ENCODE assay signal across 8 cellular contexts in the genomic region with DNA sequence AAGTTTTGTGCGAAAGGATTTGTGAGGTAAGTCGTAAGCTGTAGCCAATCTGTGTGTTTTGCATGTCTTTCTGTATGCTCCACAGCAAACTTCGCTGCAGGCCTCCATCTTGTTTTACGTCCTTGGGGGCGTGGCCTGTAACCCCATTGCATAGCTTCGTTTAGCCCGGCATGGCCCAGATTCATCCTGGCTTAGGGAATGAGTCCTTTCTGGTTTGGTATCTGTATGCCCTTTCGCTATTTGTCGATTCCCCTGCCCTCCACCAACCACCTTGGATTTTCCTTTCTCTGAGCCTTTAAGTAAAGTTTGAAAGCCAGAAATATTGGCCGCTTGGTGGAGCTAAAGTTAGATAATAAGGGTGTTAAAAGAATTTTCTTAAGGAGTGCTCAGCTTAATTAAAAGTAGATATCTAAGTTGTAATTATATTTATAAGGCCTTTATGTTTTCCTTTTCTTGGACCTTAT. TPM values are rescaled to one million over a fixed set of nuclear protein-coding genes. Genes with fewer than 3 reads are reported as not detected.
DNase-seq lines count a peak whose midpoint lies in the region; ATAC-seq, FAIRE-seq and TF ChIP-seq lines count a peak whose summit lies in the region.

No MANE protein-coding gene starts in this region.

- H3K4me3 ChIP-seq in DOHH2 (ENCODE audit: low read length) (peak overlapping the region; percentile 77), LNCaP clone FGC (ENCODE audit: low read depth, low read length) (peak overlapping the region; percentile 97), neural cell (ENCODE audit: low read length) (peak overlapping the region; percentile 66), left lung (peak overlapping the region in 1 of 2 donors; percentile 61)

- H3K4me1 ChIP-seq in DOHH2 (ENCODE audit: control insufficient read depth, low read length) (peaks cover 29% of the 10 kb centered on the region), left lung (peaks cover 3 to 15% of the 10 kb centered on the region in 2 donors)

- TF ChIP-seq CTCF in DOHH2 (IDR thresholded peaks at IDR 0.05; ENCODE audit: low read depth, low read length, poor library complexity, severe bottlenecking) (peak; percentile 37), LNCaP clone FGC (IDR thresholded peaks at IDR 0.05; ENCODE audit: control insufficient read depth, extremely low read depth, insufficient read depth) (peak; percentile 52), brain (conservative IDR thresholded peaks at IDR 0.05) (no peak), neural cell (IDR thresholded peaks at IDR 0.05; ENCODE audit: poor library complexity, severe bottlenecking) (no peak), left lung (IDR thresholded peaks at IDR 0.05) (no peak)

- FAIRE-seq in frontal cortex (lab: Jason Lieb, UNC): no peak

- H3K9me3 ChIP-seq in DOHH2 (ENCODE audit: control insufficient read depth, insufficient read depth, low read length) (peaks cover 13% of the 10 kb centered on the region), neural cell (ENCODE audit: low read length) (peaks cover 8% of the 10 kb centered on the region), left lung (peaks cover 0 to 23% of the 10 kb centered on the region in 2 donors)

- H3K27me3 ChIP-seq in DOHH2 (ENCODE audit: control insufficient read depth, low read length) (no peaks in the 10 kb centered on the region), neural cell (ENCODE audit: insufficient read depth, low read depth, low read length) (peaks cover 7% of the 10 kb centered on the region), left lung (no peaks in the 10 kb centered on the region)

- peak overlapping the region in 3 of 5 experiments; percentile 33 to 81 (median 58) for H3K27ac Mint-ChIP-seq in brain

- H4K20me1 ChIP-seq in DOHH2 (ENCODE audit: control insufficient read depth, insufficient read depth, low read depth, low read length) (no peaks in the 10 kb centered on the region), neural cell (ENCODE audit: insufficient read depth) (no peaks in the 10 kb centered on the region)

- H3K36me3 ChIP-seq in DOHH2 (ENCODE audit: control insufficient read depth, low read length): peaks cover 47% of the 10 kb centered on the region
- H3K36me3 ChIP-seq in neural cell (ENCODE audit: insufficient read depth, low read length): no peaks in the 10 kb centered on the region
- H3K36me3 ChIP-seq in left lung: peaks cover 0 to 6% of the 10 kb centered on the region in 2 donors

- H2AFZ ChIP-seq in neural cell (ENCODE audit: low read depth, low read length): no peak overlapping the region

- no peak for ATAC-seq in HG02610 (IDR thresholded peaks at IDR 0.05; ENCODE audit: unreplicated experiment)
- no peak for ATAC-seq in left lung

- H3K4me3 Mint-ChIP-seq in brain: peak overlapping the region in 4 of 5 experiments; percentile 80 to 89 (median 88)

- no peaks in the 10 kb centered on the region for H3K27me3 Mint-ChIP-seq in brain

- H3K9me2 ChIP-seq in DOHH2 (replicated peaks; ENCODE audit: control insufficient read depth, low read length) (no peaks in the 10 kb centered on the region), neural cell (ENCODE audit: insufficient read depth, low read length) (no peaks in the 10 kb centered on the region)

- DNase-seq in LNCaP clone FGC (ENCODE audit: low read depth): peak; percentile 91
- no peak for DNase-seq in frontal cortex (ENCODE audit: low spot score in 2 of 2)
- no peak for DNase-seq in left lung
- no peak for DNase-seq in substantia nigra (lab: John Stamatoyannopoulos, UW)

- intact Hi-C loops in left lung (cut with DNase I): no loop called here

- H3K9ac ChIP-seq in neural cell (ENCODE audit: low read length): no peak overlapping the region

- H3K9me3 Mint-ChIP-seq in brain: peaks cover 31 to 67% (median 42%) of the 10 kb centered on the region in 5 experiments

- H3F3A ChIP-seq in DOHH2 (ENCODE audit: control insufficient read depth, insufficient read depth) (peaks cover 10% of the 10 kb centered on the region; the same call in 1 of the 2 replicates), neural cell (ENCODE audit: insufficient read depth, low read length, poor library complexity, severe bottlenecking) (no peaks in the 10 kb centered on the region)

- peak overlapping the region; percentile 73 for H3K4me2 ChIP-seq in DOHH2 (ENCODE audit: low read length)
- no peak overlapping the region for H3K4me2 ChIP-seq in neural cell (ENCODE audit: low read length)

- TF ChIP-seq EP300 in neural cell (conservative IDR thresholded peaks at IDR 0.05; ENCODE audit: poor library complexity, severe bottlenecking): no peak

- peaks cover 46% of the 10 kb centered on the region for H3K36me3 Mint-ChIP-seq in brain

- H3K4me1 Mint-ChIP-seq in brain: peaks cover 13% of the 10 kb centered on the region

- H3K27ac ChIP-seq in DOHH2 (ENCODE audit: low read depth, low read length): peak overlapping the region; percentile 51
- no peak overlapping the region for H3K27ac ChIP-seq in neural cell (ENCODE audit: low read length)
- no peak overlapping the region for H3K27ac ChIP-seq in left lung
- no peak overlapping the region for H3K27ac ChIP-seq in substantia nigra (ENCODE audit: low read depth, low read length, poor library complexity, severe bottlenecking)

- no peak for TF ChIP-seq RAD21 in neural cell (conservative IDR thresholded peaks at IDR 0.05)

- peaks cover 57% of the 10 kb centered on the region for H3K79me2 ChIP-seq in DOHH2 (ENCODE audit: control insufficient read depth, low read length)
- H3K79me2 ChIP-seq in neural cell (replicated peaks; ENCODE audit: insufficient read depth, low read length): no peaks in the 10 kb centered on the region

TF ChIP-seq in neural cell, 6 proteins besides CTCF, POLR2A, EP300 and RAD21:
- TF ChIP-seq POLR2AphosphoS5 (IDR thresholded peaks at IDR 0.05) (no peak), TAF1 (IDR thresholded peaks at IDR 0.05; ENCODE audit: low read depth) (no peak), MXI1 (conservative IDR thresholded peaks at IDR 0.05; ENCODE audit: poor library complexity, severe bottlenecking) (no peak), SMC3 (conservative IDR thresholded peaks at IDR 0.05; ENCODE audit: poor library complexity) (no peak), REST (IDR thresholded peaks at IDR 0.05; ENCODE audit: borderline replicate concordance) (no peak), EZH2 (IDR thresholded peaks at IDR 0.05; ENCODE audit: borderline replicate concordance, insufficient read depth, low read length, poor library complexity, severe bottlenecking) (no peak)

RNA-seq across cellular contexts. Expression of gene THEM4, which starts 1.1 kb away (rescaled TPM):
- polyA plus RNA-seq in brain (ENCODE audit: insufficient read depth, low read depth, low replicate concordance): 5.0 TPM
- polyA plus RNA-seq in neural cell: 11.3 and 13.3 TPM in 2 replicates
- polyA minus RNA-seq in neural cell: 6.3 and 7.5 TPM in 2 replicates
- total RNA-seq in frontal cortex: 5.3 TPM
- 10 to 100 TPM; 10.6 to 13.7 TPM for total RNA-seq in left lung

RNA-seq across cellular contexts. Expression of gene THEM5, which starts 54.7 kb away (rescaled TPM):
- polyA plus RNA-seq in brain (ENCODE audit: insufficient read depth, low read depth, low replicate concordance) (not detected), neural cell (not detected in 2 replicates)
- not detected in 2 replicates for polyA minus RNA-seq in neural cell
- total RNA-seq in frontal cortex (not detected), left lung (not detected)

Comparison
In these comparisons a context has a peak if more than half of its experiments do, and no peak if none do; other contexts are left out.
1. CTCF ChIP-seq: peak in DOHH2 (single experiment) and LNCaP clone FGC (single experiment); none in brain (0 of 2), neural cell (single experiment) and left lung (0 of 2).